Comparison of ENCODE assay signal across 31 cellular contexts in the genomic region with DNA sequence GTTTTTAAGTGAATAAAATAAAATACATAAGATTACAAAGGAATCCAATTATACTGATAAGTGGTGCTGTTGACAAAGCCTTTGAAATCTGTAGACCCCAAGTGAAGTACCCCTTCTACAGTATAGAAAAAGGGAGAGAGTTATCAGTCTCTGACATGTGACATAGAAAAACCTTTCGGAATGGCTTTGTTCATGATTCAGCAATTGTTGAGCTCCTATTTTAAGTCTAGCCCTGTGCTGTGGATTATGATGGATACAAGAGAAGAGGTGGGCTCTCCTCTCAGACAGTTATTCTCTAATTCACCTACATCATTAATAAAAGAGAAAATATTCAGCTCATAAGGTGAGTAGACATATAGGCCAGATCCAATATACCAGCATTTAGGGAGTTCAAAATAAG. TPM values are rescaled to one million over a fixed set of nuclear protein-coding genes. Genes with fewer than 3 reads are reported as not detected.
DNase-seq lines count a peak whose midpoint lies in the region; ATAC-seq, FAIRE-seq and TF ChIP-seq lines count a peak whose summit lies in the region.
"Had no signal": no experiment of that assay in that cellular context is flagged by ENCODE, and none has a peak within 500 bp of the region (broad histone marks: within the 10 kb centered on the region; RNA-seq: fewer than 3 reads in every experiment).

No MANE protein-coding gene starts in this region.

- H3K23ac ChIP-seq in H9 (ENCODE audit: insufficient read length, low read depth, low read length) = no peak overlapping the region

- H3K27me3 ChIP-seq in K562 (ENCODE audit: control insufficient read depth in 2 of 2, insufficient read depth in 2 of 2, low read length in 2 of 2) = peaks cover 15 to 17% of the 10 kb centered on the region in 2 experiments
- H3K27me3 ChIP-seq in H9 (ENCODE audit: insufficient read depth, low read length) = no peaks in the 10 kb centered on the region
- H3K27me3 ChIP-seq: BLaER1; BLaER1 treated with 17β-estradiol and CSF1 and Interleukin-3, amounts not matched to agents 10 nM and 100 nM had no signal

- no peaks in the 10 kb centered on the region for H4K20me1 ChIP-seq in K562 (replicated peaks; ENCODE audit: control insufficient read depth, insufficient read depth, low read length)
- no peaks in the 10 kb centered on the region for H4K20me1 ChIP-seq in H9 (ENCODE audit: control insufficient read depth, insufficient read depth, insufficient read length)
- H4K20me1 ChIP-seq: BLaER1; BLaER1 treated with 17β-estradiol and CSF1 and Interleukin-3, amounts not matched to agents 10 nM and 100 nM had no signal

- no peak overlapping the region for H4K8ac ChIP-seq in H9 (replicated peaks; ENCODE audit: insufficient read length, low read depth, low read length)

- no peak overlapping the region for H3K4me3 Mint-ChIP-seq in H9
- H3K4me3 Mint-ChIP-seq: B cell; CD14-positive monocyte; CD4-positive, alpha-beta memory T cell; CD4-positive, alpha-beta T cell; CD4-positive, CD25-positive, alpha-beta regulatory T cell; CD8-positive, alpha-beta memory T cell; CD8-positive, alpha-beta T cell had no signal

- FAIRE-seq in K562 (lab: Jason Lieb, UNC) = peak; percentile 66
- FAIRE-seq: A204.1, A549, D721Med had no signal

- TF ChIP-seq POLR2A in K562 (conservative IDR thresholded peaks at IDR 0.05) = no peak

- no peak overlapping the region for H3K4me3 ChIP-seq in K562
- H3K4me3 ChIP-seq: A549; BLaER1; BLaER1 treated with 17β-estradiol and CSF1 and Interleukin-3, amounts not matched to agents 10 nM and 100 nM had no signal

- H3K4ac ChIP-seq in H9 (ENCODE audit: low read depth, low read length) = no peak overlapping the region

- H3K27ac ChIP-seq in K562 (ENCODE audit: extremely low read depth, low read depth, low read length) (no peak overlapping the region), H9 (ENCODE audit: insufficient read length, low read depth, low read length) (no peak overlapping the region)
- H3K27ac ChIP-seq: 22Rv1; A549; BLaER1; BLaER1 treated with 17β-estradiol and CSF1 and Interleukin-3, amounts not matched to agents 10 nM and 100 nM; C4-2B had no signal

- no peak for TF ChIP-seq RAD21 in K562 (CRISPR knock-in tag; conservative IDR thresholded peaks at IDR 0.05 in 1 of 2, IDR thresholded peaks at IDR 0.05 in 1 of 2)

- H3K23me2 ChIP-seq in H9 (ENCODE audit: insufficient read length, low read depth, low read length, poor library complexity, severe bottlenecking) = no peaks in the 10 kb centered on the region

- peak; percentile 76 for ATAC-seq in K562
- ATAC-seq: A549; CD8-positive, alpha-beta T cell had no signal

- no peaks in the 10 kb centered on the region for H3K9me3 ChIP-seq in K562 (replicated peaks; ENCODE audit: control insufficient read depth, insufficient read depth, low read depth, low read length)
- H3K9me3 ChIP-seq in H9 (ENCODE audit: control insufficient read depth, low read depth, low read length) = no peaks in the 10 kb centered on the region
- H3K9me3 ChIP-seq: A549; BE2C; BLaER1; BLaER1 treated with 17β-estradiol and CSF1 and Interleukin-3, amounts not matched to agents 10 nM and 100 nM; Caco-2 had no signal

- DNase-seq in K562 (ENCODE audit: extremely low read depth in 1 of 4, low spot score in 3 of 4) (peak in 2 of 4 experiments; percentile 22 to 38), H9 (no peak)
- DNase-seq: 8988T; ACHN; AML-193; BE2C; C1 segment of cervical spinal cord; Caco-2; Calu3; CD4-positive, alpha-beta memory T cell; CD4-positive, alpha-beta T cell; CD4-positive, CD25-positive, alpha-beta regulatory T cell; CD8-positive, alpha-beta memory T cell; CD8-positive, alpha-beta T cell; COR-L47; DMS 273 treated with DMSO at 0.1 percent for 48 hours; DMS153; DMS53; DMS79; DMS79 treated with DMSO at 0.1 percent for 48 hours; DND-41; EL had no signal

- CTCF ChIA-PET in K562 (lab: Yijun Ruan, JAX; ENCODE audit: low intra/inter-chr PET ratio) = no interaction called here

- H2BK120ac ChIP-seq in H9 (ENCODE audit: low read depth, low read length, poor library complexity, severe bottlenecking) = no peak overlapping the region

- H3K4me1 ChIP-seq in K562 (replicated peaks in 1 of 2; ENCODE audit: control insufficient read depth in 2 of 2, insufficient read depth in 2 of 2, low read length in 2 of 2) = no peaks in the 10 kb centered on the region
- no peaks in the 10 kb centered on the region for H3K4me1 ChIP-seq in H9 (ENCODE audit: insufficient read depth, low read length)
- H3K4me1 ChIP-seq: A549; BE2C; BLaER1; BLaER1 treated with 17β-estradiol and CSF1 and Interleukin-3, amounts not matched to agents 10 nM and 100 nM; Caco-2 had no signal

- no peaks in the 10 kb centered on the region for H3K79me1 ChIP-seq in H9 (ENCODE audit: insufficient read depth, low read depth, low read length, poor library complexity, severe bottlenecking)

- H3K4me1 Mint-ChIP-seq in H9 = no peaks in the 10 kb centered on the region
- H3K4me1 Mint-ChIP-seq: CD14-positive monocyte had no signal

- H2AK5ac ChIP-seq in H9 (ENCODE audit: insufficient read length, low read length) = no peak overlapping the region

- no peak overlapping the region for H3K9ac ChIP-seq in K562 (ENCODE audit: insufficient read depth in 1 of 2, low read depth in 2 of 2, low read length in 2 of 2)
- H3K9ac ChIP-seq in H9 (ENCODE audit: extremely low read depth, insufficient read length, low read length) = no peak overlapping the region
- H3K9ac ChIP-seq: BLaER1; BLaER1 treated with 17β-estradiol and CSF1 and Interleukin-3, amounts not matched to agents 10 nM and 100 nM had no signal

- POLR2A ChIA-PET in K562 (lab: Yijun Ruan, JAX) = interaction anchor here (0.5 to 2.6 kb wide), 5 partner anchors 9 to 841 kb away, joined by 3 to 7 read pairs (median 3); no protein-coding TSS in a partner anchor

- TF ChIP-seq CTCF in K562 (IDR thresholded peaks at IDR 0.05 in 2 of 3, conservative IDR thresholded peaks at IDR 0.05 in 1 of 3; ENCODE audit: insufficient read depth in 2 of 3, low read depth in 1 of 3, low read length in 3 of 3) (no peak), H9 (conservative IDR thresholded peaks at IDR 0.05) (no peak)

- H3T11ph ChIP-seq in H9 (ENCODE audit: low read length) = no peak overlapping the region

- no peak overlapping the region for H4K5ac ChIP-seq in H9 (ENCODE audit: insufficient read length, low read depth, low read length)

- H2BK5ac ChIP-seq in H9 (ENCODE audit: insufficient read length, low read length) = no peak overlapping the region

- H3K14ac ChIP-seq in H9 (ENCODE audit: insufficient read depth, low read length) = no peak overlapping the region

- H3K36me3 ChIP-seq in K562 (ENCODE audit: control insufficient read depth, insufficient read depth, low read length) = no peaks in the 10 kb centered on the region
- H3K36me3 ChIP-seq: BE2C; BLaER1; BLaER1 treated with 17β-estradiol and CSF1 and Interleukin-3, amounts not matched to agents 10 nM and 100 nM had no signal

- no peak for TF ChIP-seq EP300 in K562 (IDR thresholded peaks at IDR 0.05; ENCODE audit: low read length)

- H3K27ac Mint-ChIP-seq in H9 = no peak overlapping the region
- H3K27ac Mint-ChIP-seq: B cell; CD14-positive monocyte; CD4-positive, alpha-beta memory T cell; CD4-positive, alpha-beta T cell; CD4-positive, CD25-positive, alpha-beta regulatory T cell; CD8-positive, alpha-beta memory T cell; CD8-positive, alpha-beta T cell had no signal

- no peak overlapping the region for H2AFZ ChIP-seq in K562 (ENCODE audit: low read depth, low read length)
- no peak overlapping the region for H2AFZ ChIP-seq in H9 (ENCODE audit: low read length)

- H3K36me3 Mint-ChIP-seq in H9 (ENCODE audit: insufficient read depth in 1 of 3, low read depth in 3 of 3) = no peaks in the 10 kb centered on the region; a peak in 1 of 7 replicates
- H3K36me3 Mint-ChIP-seq: CD14-positive monocyte; CD4-positive, alpha-beta memory T cell; CD4-positive, CD25-positive, alpha-beta regulatory T cell; CD8-positive, alpha-beta T cell had no signal

- H2BK12ac ChIP-seq in H9 (ENCODE audit: insufficient read length, low read depth, low read length) = no peak overlapping the region

- WGBS in K562 (ENCODE audit: insufficient coverage, low coverage, missing lambda C conversion rate) = 0% methylated on average over 1 of the region's 1 CpG
- no CpG with 5 or more reads among the region's 1 CpG for WGBS in H9 (ENCODE audit: extremely low coverage, insufficient read length, low lambda C conversion rate)

- H3K18ac ChIP-seq in H9 (ENCODE audit: insufficient read length, low read depth, low read length) = no peak overlapping the region

- no peaks in the 10 kb centered on the region for H3K9me3 Mint-ChIP-seq in H9
- H3K9me3 Mint-ChIP-seq: CD4-positive, alpha-beta memory T cell; CD4-positive, alpha-beta T cell; CD4-positive, CD25-positive, alpha-beta regulatory T cell; CD8-positive, alpha-beta memory T cell; CD8-positive, alpha-beta T cell had no signal

- H4K91ac ChIP-seq in H9 (ENCODE audit: insufficient read length, low read depth, low read length) = no peak overlapping the region

- H3K27me3 Mint-ChIP-seq in H9 (ENCODE audit: low read depth) = no peaks in the 10 kb centered on the region; the same call in 1 of the 2 replicates
- H3K27me3 Mint-ChIP-seq: CD4-positive, alpha-beta T cell had no signal

- intact Hi-C loops in K562 (cut with micrococcal nuclease) = no loop called here

- no peaks in the 10 kb centered on the region for H3K9me1 ChIP-seq in K562 (ENCODE audit: control insufficient read depth, insufficient read depth, low read length)

- in situ Hi-C loops in K562 (cut with MboI) = no loop called here

- H3K79me2 ChIP-seq in K562 (ENCODE audit: control insufficient read depth, insufficient read depth, low read length) (no peaks in the 10 kb centered on the region), H9 (ENCODE audit: insufficient read depth, low read length) (no peaks in the 10 kb centered on the region)

- BruUV-seq in K562 (replicated peaks; lab: Mats Ljungman, UMichigan) = no TSS peak

- no peak overlapping the region for H3K56ac ChIP-seq in H9 (ENCODE audit: insufficient read length, low read depth, low read length)

- H3K4me2 ChIP-seq in K562 (ENCODE audit: insufficient read depth, low read length) (no peak overlapping the region), H9 (ENCODE audit: insufficient read depth, insufficient read length, low read length) (no peak overlapping the region)
- H3K4me2 ChIP-seq: A549; BLaER1; BLaER1 treated with 17β-estradiol and CSF1 and Interleukin-3, amounts not matched to agents 10 nM and 100 nM had no signal

- H2BK20ac ChIP-seq in H9 (ENCODE audit: low read depth, low read length, poor library complexity, severe bottlenecking) = no peak overlapping the region

- H2BK15ac ChIP-seq in H9 (ENCODE audit: low read depth, low read length) = no peak overlapping the region

RNA-seq across cellular contexts. Expression of a gene that starts 53.3 kb away (rescaled TPM):
- 0.09 TPM in 1 of 2 replicates, not detected in the other for total RNA-seq in K562 (2011; cell fraction: chromatin; rRNA removed; ENCODE audit: low replicate concordance)
- 0.13 TPM in 1 of 2 replicates, not detected in the other for total RNA-seq in K562 (2011; cell fraction: nucleolus; rRNA removed)
- total RNA-seq in K562 (2011; cell fraction: nucleoplasm; rRNA removed) = 0.07 and 0.08 TPM in 2 replicates
- total RNA-seq in K562 (2014; rRNA removed) = not detected in 2 replicates
- not detected in 2 replicates for total RNA-seq in K562 (2014; rRNA removed; fragmentation: Illumina TruSeq; extraction: Trizol)
- total RNA-seq in K562 (2015; rRNA removed; fragmentation: Illumina TruSeq; extraction: Trizol) = not detected in 2 replicates
- total RNA-seq in K562 (2021) = 0.22 and 0.27 TPM in 2 replicates
- polyA plus RNA-seq in K562 (2011; rRNA removed) = 0.01 TPM in 2 replicates
- 0.01 TPM in 1 of 2 replicates, not detected in the other for polyA plus RNA-seq in K562 (2011; cell fraction: cytosol; rRNA removed)
- 0.03 TPM in 1 of 2 replicates, not detected in the other for polyA plus RNA-seq in K562 (2011; cell fraction: nucleus; rRNA removed)
- polyA plus RNA-seq in K562 (2012) = 0.01 TPM in 1 of 2 replicates, not detected in the other
- not detected in 2 replicates for polyA plus RNA-seq in K562 (2014; fragmentation: Illumina TruSeq; extraction: Trizol)
- not detected for polyA plus RNA-seq in K562 (2014; fragmentation: Nextera tagmentation; extraction: Ambion mirVana)
- not detected in 2 replicates for polyA plus RNA-seq in K562 (2014; rRNA removed)
- not detected in 2 replicates for polyA minus RNA-seq in K562 (2011; rRNA and poly(A)+ RNA removed)
- polyA minus RNA-seq in K562 (2011; cell fraction: cytosol; rRNA and poly(A)+ RNA removed) = not detected in 2 replicates
- not detected in 2 replicates for polyA minus RNA-seq in K562 (2011; cell fraction: nucleus; rRNA and poly(A)+ RNA removed)
- total RNA-seq in H9 (2021) = 3.8 and 4.0 TPM in 2 replicates
